Comparison of ENCODE assay signal across 1 cellular context in the genomic region with DNA sequence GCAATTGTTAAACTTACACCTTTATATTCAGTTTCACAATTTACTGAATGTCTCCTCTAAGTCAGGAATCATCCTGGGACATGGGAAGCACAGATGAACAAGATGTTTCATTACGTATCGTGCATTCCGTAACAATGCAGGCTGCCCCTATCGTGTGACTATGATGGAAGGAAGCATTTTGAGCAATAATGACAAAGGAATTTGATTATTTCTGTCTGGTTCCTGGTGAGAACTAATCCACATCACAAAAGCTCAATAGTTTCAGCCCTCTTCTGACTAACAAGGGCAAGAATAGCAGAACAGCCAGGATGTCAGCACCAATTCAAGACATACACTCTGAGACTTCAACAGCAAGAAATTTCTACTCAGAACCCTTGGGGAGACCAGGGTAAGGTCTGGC.
TF ChIP-seq lines count a peak whose summit lies in the region.

No MANE protein-coding gene starts in this region.

TF ChIP-seq in GM23338, 12 proteins besides CTCF, POLR2A, EP300 and RAD21 (continued from another document):
- TF ChIP-seq, protein P1, sequence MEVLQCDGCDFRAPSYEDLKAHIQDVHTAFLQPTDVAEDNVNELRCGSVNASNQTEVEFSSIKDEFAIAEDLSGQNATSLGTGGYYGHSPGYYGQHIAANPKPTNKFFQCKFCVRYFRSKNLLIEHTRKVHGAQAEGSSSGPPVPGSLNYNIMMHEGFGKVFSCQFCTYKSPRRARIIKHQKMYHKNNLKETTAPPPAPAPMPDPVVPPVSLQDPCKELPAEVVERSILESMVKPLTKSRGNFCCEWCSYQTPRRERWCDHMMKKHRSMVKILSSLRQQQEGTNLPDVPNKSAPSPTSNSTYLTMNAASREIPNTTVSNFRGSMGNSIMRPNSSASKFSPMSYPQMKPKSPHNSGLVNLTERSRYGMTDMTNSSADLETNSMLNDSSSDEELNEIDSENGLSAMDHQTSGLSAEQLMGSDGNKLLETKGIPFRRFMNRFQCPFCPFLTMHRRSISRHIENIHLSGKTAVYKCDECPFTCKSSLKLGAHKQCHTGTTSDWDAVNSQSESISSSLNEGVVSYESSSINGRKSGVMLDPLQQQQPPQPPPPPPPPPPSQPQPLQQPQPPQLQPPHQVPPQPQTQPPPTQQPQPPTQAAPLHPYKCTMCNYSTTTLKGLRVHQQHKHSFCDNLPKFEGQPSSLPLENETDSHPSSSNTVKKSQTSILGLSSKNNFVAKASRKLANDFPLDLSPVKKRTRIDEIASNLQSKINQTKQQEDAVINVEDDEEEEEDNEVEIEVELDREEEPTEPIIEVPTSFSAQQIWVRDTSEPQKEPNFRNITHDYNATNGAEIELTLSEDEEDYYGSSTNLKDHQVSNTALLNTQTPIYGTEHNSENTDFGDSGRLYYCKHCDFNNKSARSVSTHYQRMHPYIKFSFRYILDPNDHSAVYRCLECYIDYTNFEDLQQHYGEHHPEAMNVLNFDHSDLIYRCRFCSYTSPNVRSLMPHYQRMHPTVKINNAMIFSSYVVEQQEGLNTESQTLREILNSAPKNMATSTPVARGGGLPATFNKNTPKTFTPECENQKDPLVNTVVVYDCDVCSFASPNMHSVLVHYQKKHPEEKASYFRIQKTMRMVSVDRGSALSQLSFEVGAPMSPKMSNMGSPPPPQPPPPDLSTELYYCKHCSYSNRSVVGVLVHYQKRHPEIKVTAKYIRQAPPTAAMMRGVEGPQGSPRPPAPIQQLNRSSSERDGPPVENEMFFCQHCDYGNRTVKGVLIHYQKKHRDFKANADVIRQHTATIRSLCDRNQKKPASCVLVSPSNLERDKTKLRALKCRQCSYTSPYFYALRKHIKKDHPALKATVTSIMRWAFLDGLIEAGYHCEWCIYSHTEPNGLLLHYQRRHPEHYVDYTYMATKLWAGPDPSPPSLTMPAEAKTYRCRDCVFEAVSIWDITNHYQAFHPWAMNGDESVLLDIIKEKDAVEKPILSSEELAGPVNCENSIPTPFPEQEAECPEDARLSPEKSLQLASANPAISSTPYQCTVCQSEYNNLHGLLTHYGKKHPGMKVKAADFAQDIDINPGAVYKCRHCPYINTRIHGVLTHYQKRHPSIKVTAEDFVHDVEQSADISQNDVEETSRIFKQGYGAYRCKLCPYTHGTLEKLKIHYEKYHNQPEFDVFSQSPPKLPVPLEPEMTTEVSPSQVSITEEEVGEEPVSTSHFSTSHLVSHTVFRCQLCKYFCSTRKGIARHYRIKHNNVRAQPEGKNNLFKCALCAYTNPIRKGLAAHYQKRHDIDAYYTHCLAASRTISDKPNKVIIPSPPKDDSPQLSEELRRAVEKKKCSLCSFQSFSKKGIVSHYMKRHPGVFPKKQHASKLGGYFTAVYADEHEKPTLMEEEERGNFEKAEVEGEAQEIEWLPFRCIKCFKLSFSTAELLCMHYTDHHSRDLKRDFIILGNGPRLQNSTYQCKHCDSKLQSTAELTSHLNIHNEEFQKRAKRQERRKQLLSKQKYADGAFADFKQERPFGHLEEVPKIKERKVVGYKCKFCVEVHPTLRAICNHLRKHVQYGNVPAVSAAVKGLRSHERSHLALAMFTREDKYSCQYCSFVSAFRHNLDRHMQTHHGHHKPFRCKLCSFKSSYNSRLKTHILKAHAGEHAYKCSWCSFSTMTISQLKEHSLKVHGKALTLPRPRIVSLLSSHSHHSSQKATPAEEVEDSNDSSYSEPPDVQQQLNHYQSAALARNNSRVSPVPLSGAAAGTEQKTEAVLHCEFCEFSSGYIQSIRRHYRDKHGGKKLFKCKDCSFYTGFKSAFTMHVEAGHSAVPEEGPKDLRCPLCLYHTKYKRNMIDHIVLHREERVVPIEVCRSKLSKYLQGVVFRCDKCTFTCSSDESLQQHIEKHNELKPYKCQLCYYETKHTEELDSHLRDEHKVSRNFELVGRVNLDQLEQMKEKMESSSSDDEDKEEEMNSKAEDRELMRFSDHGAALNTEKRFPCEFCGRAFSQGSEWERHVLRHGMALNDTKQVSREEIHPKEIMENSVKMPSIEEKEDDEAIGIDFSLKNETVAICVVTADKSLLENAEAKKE (CRISPR knock-in tag; IDR thresholded peaks at IDR 0.05), result no peak
- TF ChIP-seq STAT1 (IDR thresholded peaks at IDR 0.05; ENCODE audit: unreplicated experiment) (no peak), POLR2AphosphoS5 (IDR thresholded peaks at IDR 0.05; ENCODE audit: low read depth) (no peak)
